17 cellular contexts compared by ENCODE assay signal in genomic region chrX:18888281-18888680, GRCh38.
A peak's percentile ranks its signal among the peaks of the same experiment; 100 is the strongest.
DNase-seq lines count a peak whose midpoint lies in the region; ATAC-seq and TF ChIP-seq lines count a peak whose summit lies in the region.
"Had no signal": no experiment of that assay in that cellular context is flagged by ENCODE, and none has a peak within 500 bp of the region (broad histone marks: within the 10 kb centered on the region; RNA-seq: fewer than 3 reads in every experiment).

No MANE protein-coding gene starts in this region.

- H3K4me2 ChIP-seq in BLaER1 (peak overlapping the region; percentile 78), IMR-90 (ENCODE audit: low read depth, low read length) (no peak overlapping the region)
- H3K4me2 ChIP-seq: PC-9 had no signal

- TF ChIP-seq CTCF in IMR-90 (conservative IDR thresholded peaks at IDR 0.05; ENCODE audit: low read depth, low read length) (no peak), lower lobe of right lung (IDR thresholded peaks at IDR 0.05) (no peak), thoracic aorta (IDR thresholded peaks at IDR 0.05) (no peak)

- H3K9me3 Mint-ChIP-seq in activated CD4-positive, alpha-beta memory T cell treated with anti-CD3 and anti-CD28 coated beads, Interleukin-2, amount 10 ng/mL, durations not matched to agents 7 days and 5 days: no peaks in the 10 kb centered on the region
- H3K9me3 Mint-ChIP-seq: CD8-positive, alpha-beta T cell had no signal

- H3K9me3 ChIP-seq in BLaER1 (no peaks in the 10 kb centered on the region), IMR-90 (ENCODE audit: control insufficient read depth, insufficient read depth, low read length) (no peaks in the 10 kb centered on the region), lower lobe of right lung (no peaks in the 10 kb centered on the region), thoracic aorta (no peaks in the 10 kb centered on the region)

- H4K20me1 ChIP-seq in BLaER1: peaks cover 11% of the 10 kb centered on the region; the same call in 1 of the 2 replicates
- no peaks in the 10 kb centered on the region for H4K20me1 ChIP-seq in IMR-90 (ENCODE audit: insufficient read depth, low read length)

- no peak overlapping the region for H2BK5ac ChIP-seq in IMR-90 (ENCODE audit: low read depth, low read length, poor library complexity, severe bottlenecking)

- H3K56ac ChIP-seq in IMR-90 (ENCODE audit: extremely low read depth, insufficient read depth, low read length): no peak overlapping the region

- H3K4me3 ChIP-seq in BLaER1 (no peak overlapping the region), IMR-90 (ENCODE audit: insufficient read depth, low read depth, low read length) (no peak overlapping the region), lower lobe of right lung (no peak overlapping the region), thoracic aorta (no peak overlapping the region)
- H3K4me3 ChIP-seq: PC-9 had no signal

- no peak overlapping the region for H4K91ac ChIP-seq in IMR-90 (ENCODE audit: insufficient read depth, low read depth, low read length)

- H3K36me3 ChIP-seq in BLaER1: peaks cover 9% of the 10 kb centered on the region; the same call in 1 of the 2 replicates
- H3K36me3 ChIP-seq in IMR-90 (ENCODE audit: control insufficient read depth, insufficient read depth, low read length): no peaks in the 10 kb centered on the region; the same call in 1 of the 2 replicates
- H3K36me3 ChIP-seq in lower lobe of right lung: no peaks in the 10 kb centered on the region
- H3K36me3 ChIP-seq in thoracic aorta: no peaks in the 10 kb centered on the region

- no peak overlapping the region for H3K23ac ChIP-seq in IMR-90 (ENCODE audit: low read depth, low read length)

- dilution Hi-C loops in IMR-90 (cut with HindIII; ENCODE audit: low sequenced_read_pairs, unreplicated experiment): no loop called here

- H4K8ac ChIP-seq in IMR-90 (ENCODE audit: low read depth in 2 of 2, low read length in 2 of 2): no peak overlapping the region

- no peaks in the 10 kb centered on the region for H3K79me1 ChIP-seq in IMR-90 (ENCODE audit: low read depth in 1 of 2, low read length in 2 of 2)

- no peak overlapping the region for H3K4me3 Mint-ChIP-seq in activated CD4-positive, alpha-beta memory T cell treated with anti-CD3 and anti-CD28 coated beads, Interleukin-2, amount 10 ng/mL, durations not matched to agents 7 days and 5 days

- peaks cover 49% of the 10 kb centered on the region for H3K4me1 ChIP-seq in BLaER1
- peaks cover 11% of the 10 kb centered on the region; the same call in 1 of the 2 replicates for H3K4me1 ChIP-seq in IMR-90 (ENCODE audit: control insufficient read depth, insufficient read depth, low read length)
- H3K4me1 ChIP-seq in lower lobe of right lung: peaks cover 25% of the 10 kb centered on the region
- H3K4me1 ChIP-seq in thoracic aorta (ENCODE audit: control insufficient read depth in 1 of 2, low read depth in 2 of 2): peaks cover 14 to 52% of the 10 kb centered on the region in 2 donors

- no peak overlapping the region for H3K27ac Mint-ChIP-seq in activated CD4-positive, alpha-beta memory T cell treated with anti-CD3 and anti-CD28 coated beads, Interleukin-2, amount 10 ng/mL, durations not matched to agents 7 days and 5 days
- H3K27ac Mint-ChIP-seq: CD8-positive, alpha-beta T cell had no signal

- CTCF ChIA-PET in IMR-90 (lab: Yijun Ruan, JAX): no interaction called here
- CTCF ChIA-PET in activated CD4-positive, alpha-beta memory T cell treated with anti-CD3 and anti-CD28 coated beads, Interleukin-2, amount 10 ng/mL, durations not matched to agents 7 days and 5 days (lab: Charles Lee): no interaction called here

- H3K18ac ChIP-seq in IMR-90 (ENCODE audit: low read depth, low read length): no peak overlapping the region

- no peak overlapping the region for H3K4ac ChIP-seq in IMR-90 (ENCODE audit: low read depth, low read length)

- no peaks in the 10 kb centered on the region for H3K36me3 Mint-ChIP-seq in activated CD4-positive, alpha-beta memory T cell treated with anti-CD3 and anti-CD28 coated beads, Interleukin-2, amount 10 ng/mL, durations not matched to agents 7 days and 5 days (ENCODE audit: low read depth)

- H2BK120ac ChIP-seq in IMR-90 (ENCODE audit: low read depth, low read length): no peak overlapping the region

- H3K27me3 Mint-ChIP-seq in activated CD4-positive, alpha-beta memory T cell treated with anti-CD3 and anti-CD28 coated beads, Interleukin-2, amount 10 ng/mL, durations not matched to agents 7 days and 5 days: no peaks in the 10 kb centered on the region

- H2BK15ac ChIP-seq in IMR-90 (ENCODE audit: low read depth, low read length): no peak overlapping the region

- peak overlapping the region; percentile 28 for H2AK9ac ChIP-seq in IMR-90 (replicated peaks; ENCODE audit: low read depth, low read length, poor library complexity)

- no peak for TF ChIP-seq RAD21 in IMR-90 (IDR thresholded peaks at IDR 0.05; ENCODE audit: low read length)

- no CpG with 5 or more reads among the region's 4 CpGs for WGBS in IMR-90 (ENCODE audit: extremely low coverage in 2 of 2, insufficient read length in 1 of 2), 2 experiments

- no TSS peak for BruUV-seq in IMR-90 (replicated peaks; lab: Mats Ljungman, UMichigan)

- peaks cover 23% of the 10 kb centered on the region for H3K4me1 Mint-ChIP-seq in activated CD4-positive, alpha-beta memory T cell treated with anti-CD3 and anti-CD28 coated beads, Interleukin-2, amount 10 ng/mL, durations not matched to agents 7 days and 5 days

- ATAC-seq in IMR-90 (ENCODE audit: low read depth) (no peak), lower lobe of right lung (no peak), thoracic aorta (ENCODE audit: insufficient number of reproducible peaks, low FRiP score, low read depth) (no peak)
- ATAC-seq: CD8-positive, alpha-beta T cell had no signal

- POLR2A ChIA-PET in IMR-90 (lab: Charles Lee; ENCODE audit: unreplicated experiment): no interaction called here
- POLR2A ChIA-PET in activated CD4-positive, alpha-beta memory T cell treated with anti-CD3 and anti-CD28 coated beads, Interleukin-2, amount 10 ng/mL, durations not matched to agents 7 days and 5 days (lab: Charles Lee): no interaction called here

- no peak overlapping the region for H2AFZ ChIP-seq in IMR-90 (replicated peaks; ENCODE audit: low read length, poor library complexity)
- H2AFZ ChIP-seq: PC-9 had no signal

- H3K9ac ChIP-seq in BLaER1 (peak overlapping the region; percentile 66; the same call in 1 of the 2 replicates), IMR-90 (ENCODE audit: low read depth, low read length) (no peak overlapping the region)

- no peak for TF ChIP-seq POLR2A in IMR-90 (IDR thresholded peaks at IDR 0.05; ENCODE audit: low read depth, low read length)

- in situ Hi-C loops in IMR-90 (cut with MboI; ENCODE audit: low sequenced_read_pairs): no loop called here

- H3K9me1 ChIP-seq in IMR-90 (ENCODE audit: insufficient read depth, low read length): no peaks in the 10 kb centered on the region; the same call in 1 of the 2 replicates

- H3K27me3 ChIP-seq in BLaER1 (peaks cover 97% of the 10 kb centered on the region), IMR-90 (ENCODE audit: control insufficient read depth, insufficient read depth, low read length) (no peaks in the 10 kb centered on the region; the same call in 1 of the 2 replicates), lower lobe of right lung (ENCODE audit: low read depth) (no peaks in the 10 kb centered on the region), thoracic aorta (replicated peaks; ENCODE audit: insufficient read depth) (no peaks in the 10 kb centered on the region)

- H4K5ac ChIP-seq in IMR-90 (ENCODE audit: low read depth, low read length): no peak overlapping the region

- no peak overlapping the region for H2BK20ac ChIP-seq in IMR-90 (ENCODE audit: low read depth, low read length)

- no peak overlapping the region for H2AK5ac ChIP-seq in IMR-90 (ENCODE audit: low read depth, low read length)

- no peak overlapping the region for H3K14ac ChIP-seq in IMR-90 (replicated peaks; ENCODE audit: low read depth, low read length)

- DNase-seq in IMR-90 (no peak), lower lobe of right lung (no peak), thoracic aorta (ENCODE audit: low spot score) (no peak), midbrain (lab: John Stamatoyannopoulos, UW) (no peak), HT-29 (ENCODE audit: low spot score) (no peak)
- DNase-seq in activated CD4-positive, alpha-beta memory T cell treated with anti-CD3 and anti-CD28 coated beads, Interleukin-2, amount 10 ng/mL, durations not matched to agents 7 days and 5 days: no peak
- DNase-seq: AML-193; CD8-positive, alpha-beta T cell; GOT3; Karpas-422; MM.1S; NCI-H1105; NCI-H2171; NCI-H446 treated with DMSO at 0.1 percent for 48 hours; NCI-H748 treated with DMSO at 0.1 percent for 48 hours; PC-9 had no signal

- H3K27ac ChIP-seq in BLaER1: peak overlapping the region; percentile 29; the same call in 1 of the 2 replicates
- H3K27ac ChIP-seq in IMR-90 (ENCODE audit: insufficient read depth, low read length): no peak overlapping the region
- H3K27ac ChIP-seq in lower lobe of right lung: peak overlapping the region; percentile 84
- peak overlapping the region; percentile 92 to 95 for H3K27ac ChIP-seq in thoracic aorta
- H3K27ac ChIP-seq: PC-9 had no signal

- intact Hi-C loops in IMR-90 (cut with micrococcal nuclease): loop anchor here (5.0 kb wide), 2 partner anchors 211 to 496 kb away; no protein-coding TSS in a partner anchor
- intact Hi-C loops in lower lobe of right lung (cut with DNase I): no loop called here

TF ChIP-seq in IMR-90, 13 proteins besides CTCF, POLR2A, EP300 and RAD21 (continues in another document):
- TF ChIP-seq RFX5 (IDR thresholded peaks at IDR 0.05; ENCODE audit: low read depth, low read length) (no peak), FOS (IDR thresholded peaks at IDR 0.05; ENCODE audit: low read depth, low read length) (no peak), ELK1 (IDR thresholded peaks at IDR 0.05; ENCODE audit: borderline replicate concordance, low read depth, low read length) (no peak), MAZ (IDR thresholded peaks at IDR 0.05; ENCODE audit: borderline replicate concordance, low read depth, low read length) (no peak), CEBPB (IDR thresholded peaks at IDR 0.05; ENCODE audit: low read depth, low read length) (no peak), NFE2L2 (IDR thresholded peaks at IDR 0.05; ENCODE audit: low read depth, low read length) (no peak), SMC3 (IDR thresholded peaks at IDR 0.05; ENCODE audit: low read depth, low read length) (no peak), BHLHE40 (IDR thresholded peaks at IDR 0.05; ENCODE audit: low read depth, low read length) (no peak), CHD1 (IDR thresholded peaks at IDR 0.05; ENCODE audit: low read depth, low read length) (no peak)
